ENCODE assay signal across 10 cellular contexts in the genomic region with DNA sequence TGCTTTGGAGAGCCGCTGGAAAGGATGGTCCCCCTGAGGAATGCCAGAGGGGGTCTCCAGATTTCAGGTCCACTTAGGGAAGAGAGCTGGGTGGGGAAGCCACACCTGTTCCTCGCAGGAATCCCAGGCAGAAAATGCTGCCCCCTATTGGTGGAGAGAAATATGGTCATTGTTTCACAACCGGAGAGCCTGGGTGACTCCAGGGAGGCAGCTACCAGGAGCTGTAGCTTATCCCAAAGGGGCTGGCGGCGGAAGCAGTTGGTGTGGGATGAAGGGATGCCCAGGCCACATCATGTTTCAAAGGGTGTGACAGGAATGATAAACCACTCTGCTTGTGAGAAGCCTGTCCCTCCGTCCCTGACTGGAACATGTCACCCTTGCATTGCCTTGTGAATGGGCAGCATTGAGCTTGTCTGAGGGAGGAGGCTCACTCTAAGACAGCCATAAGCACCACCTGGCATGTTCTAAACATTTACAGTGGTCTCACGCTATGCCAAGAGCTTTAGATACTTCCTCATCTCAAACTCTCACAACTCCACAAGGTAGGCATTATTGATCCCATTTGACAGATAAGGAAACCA. TPM values are rescaled to one million over a fixed set of nuclear protein-coding genes. Genes with fewer than 3 reads are reported as not detected.
A peak's percentile ranks its signal among the peaks of the same experiment; 100 is the strongest.
DNase-seq lines count a peak whose midpoint lies in the region; ATAC-seq and TF ChIP-seq lines count a peak whose summit lies in the region.
"Had no signal": no experiment of that assay in that cellular context is flagged by ENCODE, and none has a peak within 500 bp of the region (broad histone marks: within the 10 kb centered on the region; RNA-seq: fewer than 3 reads in every experiment).

No MANE protein-coding gene starts in this region.

- ATAC-seq in esophagus mucosa (no peak), GM18511 (IDR thresholded peaks at IDR 0.05; ENCODE audit: unreplicated experiment) (no peak), GM18867 (IDR thresholded peaks at IDR 0.05; ENCODE audit: unreplicated experiment) (no peak)

- no peak overlapping the region for H3K4me3 ChIP-seq in GM12865 (ENCODE audit: low read depth, low read length)
- H3K4me3 ChIP-seq in WI38 (ENCODE audit: low read depth, low read length), result no peak overlapping the region

- DNase-seq in AG08396 (ENCODE audit: low spot score) (peak; percentile 34), GM12865 (ENCODE audit: low read depth) (no peak), immature natural killer cell (peak; percentile 10 to 32 (median 21)), pons (ENCODE audit: low spot score) (no peak)
- DNase-seq: nucleus accumbens had no signal

- H3K36me3 Mint-ChIP-seq in immature natural killer cell, result peaks cover 0 to under 1% (median 0%) of the 10 kb centered on the region in 3 donors

- TF ChIP-seq CTCF in GM12865 (IDR thresholded peaks at IDR 0.05; ENCODE audit: insufficient read depth, low read depth, low read length, missing control alignments) (peak; percentile 41), WI38 (IDR thresholded peaks at IDR 0.05; ENCODE audit: low read depth, low read length) (peak; percentile 34)

- no peak overlapping the region for H3K27ac Mint-ChIP-seq in immature natural killer cell
- H3K27ac Mint-ChIP-seq: T-helper 1 cell treated with Interleukin-12 subunit alpha and Interleukin-12 subunit beta and Interleukin-4 antibody, amounts not matched to agents 30 μg/mL and 1 μg/mL, for 36 hours had no signal

- H3K4me3 Mint-ChIP-seq in immature natural killer cell, result no peak overlapping the region
- H3K4me3 Mint-ChIP-seq: T-helper 1 cell treated with Interleukin-12 subunit alpha and Interleukin-12 subunit beta and Interleukin-4 antibody, amounts not matched to agents 30 μg/mL and 1 μg/mL, for 36 hours had no signal

- H3K9me3 Mint-ChIP-seq in immature natural killer cell, result no peaks in the 10 kb centered on the region
- H3K9me3 Mint-ChIP-seq: T-helper 1 cell treated with Interleukin-12 subunit alpha and Interleukin-12 subunit beta and Interleukin-4 antibody, amounts not matched to agents 30 μg/mL and 1 μg/mL, for 36 hours had no signal

- no peaks in the 10 kb centered on the region for H3K4me1 Mint-ChIP-seq in immature natural killer cell

- H3K27me3 Mint-ChIP-seq in immature natural killer cell (ENCODE audit: low read depth in 3 of 3), result peaks cover 0 to 5% (median 0%) of the 10 kb centered on the region in 3 donors

RNA-seq across cellular contexts. Expression of a gene that starts 34.5 kb away (rescaled TPM):
- 10 to 100 TPM in 1 of 3 donors, 1 to 10 TPM in 2; 6.9 to 15.3 (median 8.5) TPM for polyA plus RNA-seq in immature natural killer cell
- total RNA-seq in esophagus mucosa, result 4.7 TPM

Comparison
In these comparisons a context has a peak if more than half of its experiments do, and no peak if none do; other contexts are left out.
1. DNase-seq: peak in AG08396 (single experiment) and immature natural killer cell (3 of 3); none in GM12865 (single experiment) and pons (single experiment).